Comparison of ENCODE assay signal across 8 cellular contexts in genomic region chr2:197708331-197708730, GRCh38. TPM values are rescaled to one million over a fixed set of nuclear protein-coding genes. Genes with fewer than 3 reads are reported as not detected.
DNase-seq lines count a peak whose midpoint lies in the region; TF ChIP-seq lines count a peak whose summit lies in the region.
"Had no signal": no experiment of that assay in that cellular context is flagged by ENCODE, and none has a peak within 500 bp of the region (broad histone marks: within the 10 kb centered on the region; RNA-seq: fewer than 3 reads in every experiment).

No MANE protein-coding gene starts in this region.

- DNase-seq in EL, result peak; percentile 72
- no peak for DNase-seq in MG63
- DNase-seq in cardiac fibroblast (ENCODE audit: low read depth in 2 of 2), result peak; percentile 63 to 82
- no peak for DNase-seq in NAMALWA (ENCODE audit: low spot score)
- DNase-seq in nucleus accumbens (lab: John Stamatoyannopoulos, UW), result no peak
- no peak for DNase-seq in CD1c-positive myeloid dendritic cell (ENCODE audit: extremely low spot score)

- H3K9me3 ChIP-seq in MG63, result no peaks in the 10 kb centered on the region
- no peaks in the 10 kb centered on the region for H3K9me3 ChIP-seq in neuron (ENCODE audit: low read length)
- H3K9me3 ChIP-seq: right atrium auricular region had no signal

- H3K4me3 ChIP-seq in MG63 (peak overlapping the region; percentile 94), cardiac fibroblast (replicated peaks in 1 of 2; ENCODE audit: low read depth in 2 of 2, low read length in 2 of 2) (no peak overlapping the region), neuron (ENCODE audit: low read length) (peak overlapping the region; percentile 99)

- H2AFZ ChIP-seq in neuron (ENCODE audit: low read depth, low read length), result no peak overlapping the region

- H3K27me3 ChIP-seq in MG63, result no peaks in the 10 kb centered on the region
- no peaks in the 10 kb centered on the region for H3K27me3 ChIP-seq in neuron (ENCODE audit: insufficient read depth, low read length)
- H3K27me3 ChIP-seq: right atrium auricular region had no signal

- peaks cover 32% of the 10 kb centered on the region for H3K4me1 ChIP-seq in neuron (ENCODE audit: insufficient read depth, low read length)

- TF ChIP-seq CTCF in cardiac fibroblast (IDR thresholded peaks at IDR 0.05; ENCODE audit: low read depth, low read length), result no peak

- H3K36me3 ChIP-seq in MG63 (peaks cover 22% of the 10 kb centered on the region), neuron (ENCODE audit: insufficient read depth, low read length) (peaks cover 3% of the 10 kb centered on the region)
- H3K36me3 ChIP-seq: right atrium auricular region had no signal

RNA-seq across cellular contexts. Expression of gene MARS2, which starts 3.2 kb away (rescaled TPM):
- 4.5 and 4.9 TPM in 2 replicates for total RNA-seq in MG63 (2014; rRNA removed; shearing (Covaris generic); ENCODE audit: low replicate concordance)

RNA-seq across cellular contexts. Expression of gene RFTN2, which starts 32.9 kb away (rescaled TPM):
- total RNA-seq in MG63 (2014; rRNA removed; shearing (Covaris generic); ENCODE audit: low replicate concordance), result 0.07 TPM in 2 replicates

Comparison
In these comparisons a context has a peak if more than half of its experiments do, and no peak if none do; other contexts are left out.
1. DNase-seq: peak in EL (single experiment) and cardiac fibroblast (2 of 2); none in MG63 (single experiment), NAMALWA (single experiment), nucleus accumbens (0 of 56) and CD1c-positive myeloid dendritic cell (single experiment).
2. H3K4me3 ChIP-seq: peak in MG63 (single experiment) and neuron (single experiment); none in cardiac fibroblast (0 of 2).